ENCODE assay signal across 8 cellular contexts in genomic region chr14:105491366-105492006, GRCh38. TPM values are rescaled to one million over a fixed set of nuclear protein-coding genes. Genes with fewer than 3 reads are reported as not detected.
A peak's percentile ranks its signal among the peaks of the same experiment; 100 is the strongest.
DNase-seq lines count a peak whose midpoint lies in the region; ATAC-seq, FAIRE-seq and TF ChIP-seq lines count a peak whose summit lies in the region.

No MANE protein-coding gene starts in this region.

- no peak for FAIRE-seq in endothelial cell of umbilical vein (lab: Jason Lieb, UNC)

- intact Hi-C loops in HCT116 (cut with micrococcal nuclease) (loop anchor here (5.0 kb wide), 1 partner anchor 36 kb away; the partner anchor contains the start of gene TMEM121), endothelial cell of umbilical vein (cut with micrococcal nuclease) (loop anchor here (1.0 to 5.0 kb wide), 6 partner anchors 37 to 814 kb away; partner anchors contain the start of gene BRF1)

- peaks cover 18% of the 10 kb centered on the region for H3K79me2 ChIP-seq in HCT116 (ENCODE audit: insufficient read depth, low read length)
- peaks cover 3% of the 10 kb centered on the region for H3K79me2 ChIP-seq in endothelial cell of umbilical vein (ENCODE audit: control insufficient read depth, insufficient read depth, low read length)

- RAD21 ChIA-PET in HCT116 (lab: Charles Lee; ENCODE audit: low non-redundant PET in 1 of 2, low total read pairs in 2 of 2, uncharacterized antibody in 2 of 2, unreplicated experiment in 2 of 2): interaction anchor here in 1 of 2 experiments (0.6 kb wide), 1 partner anchor 251 kb away, joined by 5 read pairs; no protein-coding TSS in a partner anchor

- DNase-seq in CD8-positive, alpha-beta memory T cell: peak; percentile 75 to 90 (median 84)
- peak; percentile 68 for DNase-seq in HCT116 (ENCODE audit: low read depth, low spot score)
- DNase-seq in NCI-H748 treated with DMSO at 0.1 percent for 48 hours (lab: John Stamatoyannopoulos, UW): peak; percentile 54
- DNase-seq in activated CD8-positive, alpha-beta memory T cell treated with anti-CD3 and anti-CD28 coated beads for 48 hours (ENCODE audit: low read depth in 2 of 3, low spot score in 2 of 3): peak; percentile 78 to 95 (median 90)
- DNase-seq in endothelial cell of umbilical vein (ENCODE audit: low read depth, low spot score): peak; percentile 65
- DNase-seq in stimulated activated effector memory CD8-positive, alpha-beta T cell treated with anti-CD3 and anti-CD28 coated beads, Interleukin-12 subunit alpha, Interleukin-12 subunit beta, amount 100 ng/mL, for 72 hours (ENCODE audit: low spot score in 2 of 2): peak; percentile 86 to 97

- peaks cover 27% of the 10 kb centered on the region for H3K4me1 ChIP-seq in CD8-positive, alpha-beta memory T cell (ENCODE audit: insufficient read depth, low read length)
- H3K4me1 ChIP-seq in HCT116 (ENCODE audit: control insufficient read depth in 1 of 2, insufficient read depth in 2 of 2, low read length in 2 of 2) (peaks cover 20 to 42% of the 10 kb centered on the region in 2 experiments), endothelial cell of umbilical vein (ENCODE audit: control insufficient read depth, extremely low read depth, insufficient read depth, low read length) (peaks cover 2% of the 10 kb centered on the region), muscle layer of colon (ENCODE audit: insufficient read depth, low read length) (peaks cover 15% of the 10 kb centered on the region)

- H3K9me3 ChIP-seq in CD8-positive, alpha-beta memory T cell (ENCODE audit: low read length): no peaks in the 10 kb centered on the region
- H3K9me3 ChIP-seq in HCT116 (ENCODE audit: control insufficient read depth in 1 of 2, insufficient read depth in 1 of 2, low read depth in 1 of 2, low read length in 2 of 2) (no peaks in the 10 kb centered on the region), endothelial cell of umbilical vein (replicated peaks; ENCODE audit: control insufficient read depth, insufficient read depth, low read length) (no peaks in the 10 kb centered on the region), muscle layer of colon (ENCODE audit: low read length) (no peaks in the 10 kb centered on the region)

- peaks cover 0 to 24% (median 0%) of the 10 kb centered on the region in 3 donors for H3K36me3 Mint-ChIP-seq in CD8-positive, alpha-beta memory T cell
- peaks cover 42% of the 10 kb centered on the region for H3K36me3 Mint-ChIP-seq in stimulated activated effector memory CD8-positive, alpha-beta T cell treated with anti-CD3 and anti-CD28 coated beads, Interleukin-12 subunit alpha, Interleukin-12 subunit beta, amount 100 ng/mL, for 72 hours

- peak overlapping the region; percentile 97 for H3K9ac ChIP-seq in HCT116 (ENCODE audit: low read length)
- peak overlapping the region; percentile 83 for H3K9ac ChIP-seq in endothelial cell of umbilical vein (replicated peaks; ENCODE audit: extremely low read depth, insufficient read depth, low read length)
- H3K9ac ChIP-seq in muscle layer of colon (ENCODE audit: low read length): no peak overlapping the region

- peak overlapping the region; percentile 83 to 93 (median 87) for H3K4me3 Mint-ChIP-seq in CD8-positive, alpha-beta memory T cell
- peak overlapping the region; percentile 81 for H3K4me3 Mint-ChIP-seq in stimulated activated effector memory CD8-positive, alpha-beta T cell treated with anti-CD3 and anti-CD28 coated beads, Interleukin-12 subunit alpha, Interleukin-12 subunit beta, amount 100 ng/mL, for 72 hours

- dilution Hi-C loops in endothelial cell of umbilical vein (cut with MboI; ENCODE audit: extremely low pct_ligation_motif_present, low sequenced_read_pairs): no loop called here

- TF ChIP-seq RAD21 in HCT116 (IDR thresholded peaks at IDR 0.05; ENCODE audit: low read depth): no peak

- no peaks in the 10 kb centered on the region for H3K9me1 ChIP-seq in endothelial cell of umbilical vein (replicated peaks; ENCODE audit: control insufficient read depth, extremely low read depth, insufficient read depth, low read length)

- POLR2A ChIA-PET in CD8-positive, alpha-beta memory T cell (lab: Charles Lee): interaction anchor here (1.0 to 3.3 kb wide), 2 partner anchors 10 to 190 kb away, joined by 3 to 66 read pairs; no protein-coding TSS in a partner anchor
- POLR2A ChIA-PET in HCT116 (lab: Charles Lee) (interaction anchor here (0.6 to 3.1 kb wide), 2 partner anchors 10 to 522 kb away, joined by 4 to 29 read pairs; no protein-coding TSS in a partner anchor), endothelial cell of umbilical vein (lab: Charles Lee) (no interaction called here)

- TF ChIP-seq POLR2A in HCT116 (IDR thresholded peaks at IDR 0.05; ENCODE audit: borderline replicate concordance, extremely low read depth, insufficient read depth, insufficient read length) (peak; percentile 40), endothelial cell of umbilical vein (IDR thresholded peaks at IDR 0.05; ENCODE audit: low read depth, low read length) (peak; percentile 43)

- no peaks in the 10 kb centered on the region for H3K36me3 ChIP-seq in CD8-positive, alpha-beta memory T cell (ENCODE audit: insufficient read depth, low read length)
- 0 out of 4 replicates have a peak, but pooled peaks cover 0 to 3% of the 10 kb centered on the region in 2 experiments for H3K36me3 ChIP-seq in HCT116 (ENCODE audit: control insufficient read depth in 1 of 2, insufficient read depth in 2 of 2, low read length in 2 of 2)
- no peaks in the 10 kb centered on the region for H3K36me3 ChIP-seq in endothelial cell of umbilical vein (ENCODE audit: control insufficient read depth in 2 of 2, extremely low read depth in 1 of 2, insufficient read depth in 2 of 2, low read length in 2 of 2)
- H3K36me3 ChIP-seq in muscle layer of colon (ENCODE audit: insufficient read depth, low read length): no peaks in the 10 kb centered on the region

- H3K4me3 ChIP-seq in CD8-positive, alpha-beta memory T cell (ENCODE audit: low read length): peak overlapping the region; percentile 58
- H3K4me3 ChIP-seq in HCT116 (replicated peaks in 1 of 2; ENCODE audit: low read depth in 1 of 2, low read length in 2 of 2) (peak overlapping the region; percentile 74 to 87), endothelial cell of umbilical vein (replicated peaks in 1 of 3; ENCODE audit: insufficient read depth in 1 of 3, low read depth in 1 of 3, low read length in 3 of 3) (peak overlapping the region; percentile 39 to 52 (median 50)), muscle layer of colon (ENCODE audit: low read depth in 1 of 2, low read length in 2 of 2) (peak overlapping the region; percentile 27 to 47)

- H3K27ac Mint-ChIP-seq in CD8-positive, alpha-beta memory T cell: peak overlapping the region; percentile 88 to 98 (median 96)
- H3K27ac Mint-ChIP-seq in stimulated activated effector memory CD8-positive, alpha-beta T cell treated with anti-CD3 and anti-CD28 coated beads, Interleukin-12 subunit alpha, Interleukin-12 subunit beta, amount 100 ng/mL, for 72 hours: peak overlapping the region; percentile 74

- H2AFZ ChIP-seq in HCT116 (ENCODE audit: low read depth, low read length, poor library complexity, severe bottlenecking): no peak overlapping the region
- peak overlapping the region; percentile 69 for H2AFZ ChIP-seq in endothelial cell of umbilical vein (ENCODE audit: low read depth, low read length)

- H3K27me3 ChIP-seq in CD8-positive, alpha-beta memory T cell (ENCODE audit: insufficient read depth, low read length, poor library complexity, severe bottlenecking): no peaks in the 10 kb centered on the region
- no peaks in the 10 kb centered on the region for H3K27me3 ChIP-seq in HCT116 (ENCODE audit: insufficient read depth, low read length)
- H3K27me3 ChIP-seq in endothelial cell of umbilical vein (ENCODE audit: control insufficient read depth in 2 of 2, insufficient read depth in 2 of 2, low read length in 2 of 2): peaks cover 0 to 10% of the 10 kb centered on the region in 2 experiments
- H3K27me3 ChIP-seq in muscle layer of colon (ENCODE audit: control insufficient read depth in 1 of 2, insufficient read depth in 2 of 2, low read length in 2 of 2): peaks cover 0 to 16% of the 10 kb centered on the region in 2 donors

- peak; percentile 53 for ATAC-seq in HCT116
- peak; percentile 8 for ATAC-seq in stimulated activated effector memory CD8-positive, alpha-beta T cell treated with anti-CD3 and anti-CD28 coated beads, Interleukin-12 subunit alpha, Interleukin-12 subunit beta, amount 100 ng/mL, for 72 hours
- no peak for ATAC-seq in HG02588 (IDR thresholded peaks at IDR 0.05; ENCODE audit: unreplicated experiment)

- peaks cover 6 to 44% (median 16%) of the 10 kb centered on the region in 3 donors for H3K4me1 Mint-ChIP-seq in CD8-positive, alpha-beta memory T cell
- peaks cover 24% of the 10 kb centered on the region for H3K4me1 Mint-ChIP-seq in stimulated activated effector memory CD8-positive, alpha-beta T cell treated with anti-CD3 and anti-CD28 coated beads, Interleukin-12 subunit alpha, Interleukin-12 subunit beta, amount 100 ng/mL, for 72 hours

- H4K20me1 ChIP-seq in HCT116 (ENCODE audit: insufficient read depth): no peaks in the 10 kb centered on the region; the same call in 1 of the 2 replicates
- H4K20me1 ChIP-seq in endothelial cell of umbilical vein (replicated peaks; ENCODE audit: control insufficient read depth, extremely low read depth, insufficient read depth, low read length): no peaks in the 10 kb centered on the region

- H3K4me2 ChIP-seq in HCT116 (ENCODE audit: low read length) (peak overlapping the region; percentile 82), endothelial cell of umbilical vein (ENCODE audit: insufficient read depth, low read length) (peak overlapping the region; percentile 35)

- no peaks in the 10 kb centered on the region for H3K9me2 ChIP-seq in HCT116 (ENCODE audit: insufficient read depth)

- peaks cover 0 to 5% of the 10 kb centered on the region in 2 donors for H3K27me3 Mint-ChIP-seq in CD8-positive, alpha-beta memory T cell

- TF ChIP-seq CTCF in HCT116 (IDR thresholded peaks at IDR 0.05 in 2 of 3, conservative IDR thresholded peaks at IDR 0.05 in 1 of 3; ENCODE audit: borderline replicate concordance in 1 of 3, insufficient read depth in 1 of 3, low read depth in 2 of 3, low read length in 2 of 3) (no peak), endothelial cell of umbilical vein (IDR thresholded peaks at IDR 0.05; ENCODE audit: extremely low read depth in 1 of 2, insufficient read depth in 1 of 2, low read depth in 1 of 2, low read length in 2 of 2) (no peak)

- H3K27ac ChIP-seq in CD8-positive, alpha-beta memory T cell (ENCODE audit: low read depth, low read length): peak overlapping the region; percentile 90
- H3K27ac ChIP-seq in HCT116 (ENCODE audit: low read depth, low read length): peak overlapping the region; percentile 97
- peak overlapping the region; percentile 77 for H3K27ac ChIP-seq in endothelial cell of umbilical vein (ENCODE audit: insufficient read depth, low read depth, low read length)
- peak overlapping the region; percentile 6 for H3K27ac ChIP-seq in muscle layer of colon (ENCODE audit: low read depth, low read length)

- no TSS peak for BruUV-seq in HCT116 (replicated peaks; lab: Mats Ljungman, UMichigan)
- TSS peak; percentile 53 for BruUV-seq in endothelial cell of umbilical vein (replicated peaks; lab: Mats Ljungman, UMichigan)

- CTCF ChIA-PET in CD8-positive, alpha-beta memory T cell (lab: Charles Lee): interaction anchor here (0.7 to 5.8 kb wide), 5 partner anchors 10 to 120 kb away, joined by 3 to 135 read pairs (median 7); no protein-coding TSS in a partner anchor
- CTCF ChIA-PET in HCT116 (lab: Charles Lee) (interaction anchor here (1.3 to 1.5 kb wide), 2 partner anchors 11 to 37 kb away, joined by 5 to 9 read pairs; no protein-coding TSS in a partner anchor), endothelial cell of umbilical vein (lab: Charles Lee) (interaction anchor here (1.0 to 5.1 kb wide), 4 partner anchors 10 to 120 kb away, joined by 4 to 239 read pairs (median 80); no protein-coding TSS in a partner anchor)

- no peaks in the 10 kb centered on the region for H3K9me3 Mint-ChIP-seq in CD8-positive, alpha-beta memory T cell
- H3K9me3 Mint-ChIP-seq in stimulated activated effector memory CD8-positive, alpha-beta T cell treated with anti-CD3 and anti-CD28 coated beads, Interleukin-12 subunit alpha, Interleukin-12 subunit beta, amount 100 ng/mL, for 72 hours: no peaks in the 10 kb centered on the region

RNA-seq across cellular contexts. Expression of gene TEDC1, which starts 0.4 kb away (rescaled TPM):
- 10 to 100 TPM; 52.1 to 56.5 TPM for total RNA-seq in CD8-positive, alpha-beta memory T cell
- polyA plus RNA-seq in CD8-positive, alpha-beta memory T cell: 14.7 TPM
- total RNA-seq in HCT116 (2021; ENCODE audit: unreplicated experiment) (40.4 TPM), endothelial cell of umbilical vein (25.3 and 29.9 TPM in 2 replicates)
- 30.8 and 33.5 TPM in 2 replicates for polyA plus RNA-seq in HCT116 (2012)
- polyA plus RNA-seq in endothelial cell of umbilical vein: 16.5 and 16.8 TPM in 2 replicates
- polyA plus RNA-seq in endothelial cell of umbilical vein (2011; cell fraction: cytosol; rRNA removed): 10.1 and 15.0 TPM in 2 replicates
- 16.3 and 20.8 TPM in 2 replicates for polyA plus RNA-seq in endothelial cell of umbilical vein (2011; cell fraction: nucleus; rRNA removed)
- 6.7 and 9.0 TPM in 2 replicates for polyA plus RNA-seq in endothelial cell of umbilical vein (2012)
- polyA minus RNA-seq in endothelial cell of umbilical vein: 3.8 and 6.5 TPM in 2 replicates
- 26.7 TPM for polyA minus RNA-seq in endothelial cell of umbilical vein (2011; cell fraction: cytosol; rRNA and poly(A)+ RNA removed)
- polyA minus RNA-seq in endothelial cell of umbilical vein (2011; cell fraction: nucleus; rRNA and poly(A)+ RNA removed): 6.3 and 10.4 TPM in 2 replicates

RNA-seq across cellular contexts. Expression of gene CRIP1, which starts 4.8 kb away (rescaled TPM):
- 100 to 1,000 TPM; 463 to 468 TPM for total RNA-seq in CD8-positive, alpha-beta memory T cell
- 1,031 TPM for polyA plus RNA-seq in CD8-positive, alpha-beta memory T cell
- total RNA-seq in HCT116 (2021; ENCODE audit: unreplicated experiment): 260 TPM
- polyA plus RNA-seq in HCT116 (2012): 613 and 656 TPM in 2 replicates
- 4.8 and 8.1 TPM in 2 replicates for total RNA-seq in endothelial cell of umbilical vein
- 3.0 and 3.1 TPM in 2 replicates for polyA plus RNA-seq in endothelial cell of umbilical vein
- polyA plus RNA-seq in endothelial cell of umbilical vein (2011; cell fraction: cytosol; rRNA removed): 2.9 and 3.9 TPM in 2 replicates
- polyA plus RNA-seq in endothelial cell of umbilical vein (2011; cell fraction: nucleus; rRNA removed): 3.3 and 3.7 TPM in 2 replicates
- polyA plus RNA-seq in endothelial cell of umbilical vein (2012): 2.8 and 4.2 TPM in 2 replicates
- 0.91 TPM in 1 of 2 replicates, not detected in the other for polyA minus RNA-seq in endothelial cell of umbilical vein
- polyA minus RNA-seq in endothelial cell of umbilical vein (2011; cell fraction: cytosol; rRNA and poly(A)+ RNA removed): 143 TPM
- polyA minus RNA-seq in endothelial cell of umbilical vein (2011; cell fraction: nucleus; rRNA and poly(A)+ RNA removed): 3.5 and 5.3 TPM in 2 replicates

RNA-seq across cellular contexts. Expression of gene CRIP2, which starts 16.9 kb away (rescaled TPM):
- 1 to 10 TPM; 2.7 to 4.5 TPM for total RNA-seq in CD8-positive, alpha-beta memory T cell
- 31.5 TPM for polyA plus RNA-seq in CD8-positive, alpha-beta memory T cell
- total RNA-seq in HCT116 (2021; ENCODE audit: unreplicated experiment) (31.1 TPM), endothelial cell of umbilical vein (322 and 361 TPM in 2 replicates)
- 37.8 and 43.3 TPM in 2 replicates for polyA plus RNA-seq in HCT116 (2012)
- polyA plus RNA-seq in endothelial cell of umbilical vein: 954 and 1,384 TPM in 2 replicates
- polyA plus RNA-seq in endothelial cell of umbilical vein (2011; cell fraction: cytosol; rRNA removed): 542 and 715 TPM in 2 replicates
- polyA plus RNA-seq in endothelial cell of umbilical vein (2011; cell fraction: nucleus; rRNA removed): 348 and 443 TPM in 2 replicates
- polyA plus RNA-seq in endothelial cell of umbilical vein (2012): 232 and 368 TPM in 2 replicates
- 127 and 173 TPM in 2 replicates for polyA minus RNA-seq in endothelial cell of umbilical vein
- polyA minus RNA-seq in endothelial cell of umbilical vein (2011; cell fraction: cytosol; rRNA and poly(A)+ RNA removed): 41.4 TPM
- 40.5 and 94.7 TPM in 2 replicates for polyA minus RNA-seq in endothelial cell of umbilical vein (2011; cell fraction: nucleus; rRNA and poly(A)+ RNA removed)

RNA-seq across cellular contexts. Expression of gene TMEM121, which starts 34.9 kb away (rescaled TPM):
- total RNA-seq in CD8-positive, alpha-beta memory T cell: 10 to 100 TPM; 14.2 to 17.1 TPM
- polyA plus RNA-seq in CD8-positive, alpha-beta memory T cell: 3.8 TPM
- total RNA-seq in HCT116 (2021; ENCODE audit: unreplicated experiment) (5.5 TPM), endothelial cell of umbilical vein (4.8 and 5.3 TPM in 2 replicates)
- 3.4 and 4.6 TPM in 2 replicates for polyA plus RNA-seq in HCT116 (2012)
- polyA plus RNA-seq in endothelial cell of umbilical vein: 7.7 and 13.1 TPM in 2 replicates
- 1.8 and 4.0 TPM in 2 replicates for polyA plus RNA-seq in endothelial cell of umbilical vein (2011; cell fraction: cytosol; rRNA removed)
- polyA plus RNA-seq in endothelial cell of umbilical vein (2011; cell fraction: nucleus; rRNA removed): 1.8 and 2.2 TPM in 2 replicates
- polyA plus RNA-seq in endothelial cell of umbilical vein (2012): 1.5 and 3.9 TPM in 2 replicates
- 2.0 and 3.7 TPM in 2 replicates for polyA minus RNA-seq in endothelial cell of umbilical vein
- 2.4 TPM for polyA minus RNA-seq in endothelial cell of umbilical vein (2011; cell fraction: cytosol; rRNA and poly(A)+ RNA removed)
- 0.38 and 2.1 TPM in 2 replicates for polyA minus RNA-seq in endothelial cell of umbilical vein (2011; cell fraction: nucleus; rRNA and poly(A)+ RNA removed)

Comparison
In these comparisons a context has a peak if more than half of its experiments do, and no peak if none do; other contexts are left out.
1. H3K27ac ChIP-seq: peak in every context shown above with its lines; median percentile 97 in HCT116; 90 in CD8-positive, alpha-beta memory T cell; 77 in endothelial cell of umbilical vein; 6 in muscle layer of colon.
2. RNA of gene CRIP1, which starts 4.8 kb away (total RNA-seq): 463 to 468 TPM in CD8-positive, alpha-beta memory T cell and 260 TPM in HCT116 (single experiment); 4.8 to 8.1 TPM in endothelial cell of umbilical vein; every median in the first group is over 10 times any median in the second.
3. RNA of gene CRIP2, which starts 16.9 kb away (total RNA-seq): 322 to 361 TPM in endothelial cell of umbilical vein; 31.1 TPM in HCT116 (single experiment) and 2.7 to 4.5 TPM in CD8-positive, alpha-beta memory T cell; every median in the first group is over 10 times any median in the second.
4. Peak in every context shown above with its lines, with median percentiles within 50 percentile points of each other: DNase-seq and H3K4me3 ChIP-seq.